In the genomic region with DNA sequence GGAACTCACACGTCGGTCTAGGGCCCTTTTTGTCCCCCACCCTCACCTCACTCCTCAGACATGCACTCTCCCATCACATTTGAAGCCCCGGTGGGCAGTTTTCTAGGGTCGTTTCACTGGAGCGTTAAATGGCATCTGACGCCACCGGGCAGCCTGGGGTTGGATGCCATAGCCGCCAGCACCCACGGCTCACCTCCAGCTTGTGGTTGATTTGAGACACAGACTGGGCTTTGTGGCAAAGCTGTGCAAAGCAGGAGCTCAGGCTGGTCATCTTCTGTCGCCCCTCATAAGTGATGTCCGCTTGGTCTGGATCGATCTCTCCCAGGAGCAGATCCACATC, we compare ENCODE assay signal across 8 cellular contexts. TPM values are rescaled to one million over a fixed set of nuclear protein-coding genes. Genes with fewer than 3 reads are reported as not detected.
DNase-seq lines count a peak whose midpoint lies in the region; ATAC-seq, FAIRE-seq and TF ChIP-seq lines count a peak whose summit lies in the region.

No MANE protein-coding gene starts in this region.

- H3K4me3 ChIP-seq in GM23248 (peak overlapping the region; percentile 95), Karpas-422 (ENCODE audit: low read length) (peak overlapping the region; percentile 87), GM12878 (peak overlapping the region; percentile 94), left lung (peak overlapping the region; percentile 96), testis (peak overlapping the region; percentile 85 to 91)

- in situ Hi-C loops in GM23248 (cut with MboI) (no loop called here), GM12878 (cut with MboI) (no loop called here)

- WGBS in GM23248 (ENCODE audit: low coverage in 1 of 2, low lambda C conversion rate in 2 of 2, missing lambda C conversion rate in 2 of 2), 2 experiments = 0 to 1% methylated on average over 12 of the region's 12 CpGs
- WGBS in GM12878 (ENCODE audit: insufficient coverage, insufficient replicate concordance, low lambda C conversion rate, missing lambda C conversion rate) = 0% methylated on average over 12 of the region's 12 CpGs
- WGBS in testis, 2 donors = 0 to 1% methylated on average over 12 of the region's 12 CpGs

- POLR2A ChIA-PET in GM12878 (lab: Charles Lee) = interaction anchor here (0.6 to 4.3 kb wide), 7 partner anchors 13 to 181 kb away, joined by 3 to 14 read pairs (median 4); a partner anchor contains a TSS

- H2AFZ ChIP-seq in GM23248 (peak overlapping the region; percentile 94), Karpas-422 (ENCODE audit: low read length) (no peak overlapping the region), GM12878 (ENCODE audit: control insufficient read depth, low read depth, low read length) (peak overlapping the region; percentile 98)

- SMC1A ChIA-PET in GM12878 (lab: Charles Lee; ENCODE audit: uncharacterized antibody, unreplicated experiment) = interaction anchor here (1.0 to 8.5 kb wide), 5 partner anchors 9 to 151 kb away, joined by 3 to 128 read pairs (median 7); a partner anchor contains a TSS

- H3K4me1 ChIP-seq in GM23248 (ENCODE audit: insufficient read depth) (peaks cover 17% of the 10 kb centered on the region), Karpas-422 (ENCODE audit: low read length) (peaks cover 31% of the 10 kb centered on the region), GM12878 (ENCODE audit: control insufficient read depth, insufficient read depth, low read length) (peaks cover 3% of the 10 kb centered on the region; the same call in 1 of the 2 replicates), left lung (peaks cover 19 to 36% of the 10 kb centered on the region in 2 donors), testis (peaks cover 7% of the 10 kb centered on the region)

- intact Hi-C loops in GM12878 (cut with micrococcal nuclease; ENCODE audit: unreplicated experiment) (no loop called here), left lung (cut with DNase I) (no loop called here), testis (cut with DNase I; ENCODE audit: low total_unique reads) (loop anchor here (10.0 kb wide), 1 partner anchor 73 kb away; a partner anchor contains a TSS)

- peaks cover 55% of the 10 kb centered on the region for H3K79me2 ChIP-seq in GM23248 (ENCODE audit: insufficient read depth)
- H3K79me2 ChIP-seq in Karpas-422 (ENCODE audit: low read length) = peaks cover 54% of the 10 kb centered on the region
- H3K79me2 ChIP-seq in GM12878 (ENCODE audit: control insufficient read depth, insufficient read depth, low read length) = peaks cover 47% of the 10 kb centered on the region

- no peak for TF ChIP-seq RAD21 in GM12878 (IDR thresholded peaks at IDR 0.05; ENCODE audit: insufficient read depth, low read depth, low read length)

- TSS peak; percentile 72 for BruUV-seq in GM12878 (replicated peaks; lab: Mats Ljungman, UMichigan)

- CTCF ChIA-PET in GM12878 (lab: Yijun Ruan, JAX) = interaction anchor here (0.7 to 4.0 kb wide), 8 partner anchors 10 to 152 kb away, joined by 3 to 35 read pairs (median 5); no protein-coding TSS in a partner anchor

- H3K27me3 ChIP-seq in GM23248 (replicated peaks; ENCODE audit: insufficient read depth) (no peaks in the 10 kb centered on the region), Karpas-422 (ENCODE audit: low read length) (no peaks in the 10 kb centered on the region), GM12878 (replicated peaks in 1 of 2; ENCODE audit: control insufficient read depth in 2 of 2, insufficient read depth in 2 of 2, low read length in 1 of 2) (no peaks in the 10 kb centered on the region), left lung (no peaks in the 10 kb centered on the region), testis (no peaks in the 10 kb centered on the region)

- RAD21 ChIA-PET in GM12878 (lab: Charles Lee; ENCODE audit: unreplicated experiment) = interaction anchor here (0.9 to 1.9 kb wide), 7 partner anchors 106 to 630 kb away, joined by 3 to 10 read pairs (median 5); no protein-coding TSS in a partner anchor

- TF ChIP-seq POLR2A in GM12878 (IDR thresholded peaks at IDR 0.05; ENCODE audit: low read depth, low read length) (no peak), testis (IDR thresholded peaks at IDR 0.05) (no peak)

- H3K27ac ChIP-seq in GM23248 = peak overlapping the region; percentile 95
- peak overlapping the region; percentile 31; the same call in 1 of the 2 replicates for H3K27ac ChIP-seq in Karpas-422 (ENCODE audit: low read length)
- peak overlapping the region; percentile 79 for H3K27ac ChIP-seq in GM12878 (ENCODE audit: control insufficient read depth, insufficient read depth)
- peak overlapping the region; percentile 94 for H3K27ac ChIP-seq in left lung
- peak overlapping the region; percentile 87 to 96 for H3K27ac ChIP-seq in testis

- H4K20me1 ChIP-seq in GM23248 (ENCODE audit: insufficient read depth) (no peaks in the 10 kb centered on the region), Karpas-422 (ENCODE audit: insufficient read depth, low read depth, low read length) (no peaks in the 10 kb centered on the region), GM12878 (ENCODE audit: control insufficient read depth, insufficient read depth) (no peaks in the 10 kb centered on the region)

- H3K9me3 ChIP-seq in GM23248 (ENCODE audit: low read depth) = no peaks in the 10 kb centered on the region
- 0 out of 2 replicates have a peak, but pooled peaks cover 3% of the 10 kb centered on the region for H3K9me3 ChIP-seq in Karpas-422 (ENCODE audit: low read length)
- peaks cover 13% of the 10 kb centered on the region for H3K9me3 ChIP-seq in GM12878 (replicated peaks; ENCODE audit: control insufficient read depth, insufficient read depth, low read length)
- peaks cover 0 to 5% of the 10 kb centered on the region in 2 donors for H3K9me3 ChIP-seq in left lung
- no peaks in the 10 kb centered on the region for H3K9me3 ChIP-seq in testis

- no peak for FAIRE-seq in GM12878 (lab: Jason Lieb, UNC)

- DNase-seq in GM23248 = no peak
- DNase-seq in Karpas-422 = peak; percentile 65
- no peak for DNase-seq in GM12878 (ENCODE audit: low read depth, low spot score)
- DNase-seq in left lung = peak; percentile 39 to 77
- DNase-seq in testis = peak; percentile 32
- DNase-seq in inferior parietal cortex (ENCODE audit: extremely low spot score) = no peak
- no peak for DNase-seq in NCI-H1930 (lab: John Stamatoyannopoulos, UW)

- H3F3A ChIP-seq in GM23248 (ENCODE audit: insufficient read depth) = peaks cover 7% of the 10 kb centered on the region

- peaks cover 20% of the 10 kb centered on the region for H3K36me3 ChIP-seq in GM23248 (ENCODE audit: low read depth)
- H3K36me3 ChIP-seq in Karpas-422 (ENCODE audit: insufficient read depth, low read length) = peaks cover 34% of the 10 kb centered on the region
- peaks cover 0 to 12% of the 10 kb centered on the region in 2 experiments; a peak in 1 of 4 replicates for H3K36me3 ChIP-seq in GM12878 (ENCODE audit: control insufficient read depth in 2 of 2, insufficient read depth in 2 of 2, low read length in 1 of 2)
- no peaks in the 10 kb centered on the region for H3K36me3 ChIP-seq in left lung
- no peaks in the 10 kb centered on the region for H3K36me3 ChIP-seq in testis (ENCODE audit: low read depth, missing control alignments)

- no peaks in the 10 kb centered on the region for H3K9me2 ChIP-seq in GM23248 (ENCODE audit: insufficient read depth)
- H3K9me2 ChIP-seq in Karpas-422 (replicated peaks; ENCODE audit: insufficient read depth, low read length) = no peaks in the 10 kb centered on the region

- ATAC-seq in GM18511 (IDR thresholded peaks at IDR 0.05; ENCODE audit: unreplicated experiment) (peak; percentile 34), GM12878 (peak; percentile 48), left lung (peak; percentile 5)

- H3K4me2 ChIP-seq in GM23248 (ENCODE audit: unreplicated experiment) (peak overlapping the region; percentile 95), Karpas-422 (ENCODE audit: low read depth, low read length, poor library complexity, severe bottlenecking) (peak overlapping the region; percentile 91), GM12878 (ENCODE audit: control insufficient read depth, insufficient read depth) (peak overlapping the region; percentile 76)

- H3K9ac ChIP-seq in GM23248 (peak overlapping the region; percentile 98), Karpas-422 (ENCODE audit: low read length) (peak overlapping the region; percentile 91), GM12878 (ENCODE audit: control insufficient read depth, insufficient read depth, low read length) (peak overlapping the region; percentile 76)

- TF ChIP-seq CTCF in GM12878 (IDR thresholded peaks at IDR 0.05 in 2 of 3, conservative IDR thresholded peaks at IDR 0.05 in 1 of 3; ENCODE audit: control insufficient read depth in 2 of 3, extremely low read depth in 1 of 3, insufficient read depth in 1 of 3, low read depth in 3 of 3, low read length in 3 of 3) (no peak), left lung (IDR thresholded peaks at IDR 0.05) (no peak), testis (IDR thresholded peaks at IDR 0.05) (no peak)

- TF ChIP-seq EP300 in GM12878 (IDR thresholded peaks at IDR 0.05; ENCODE audit: borderline replicate concordance in 1 of 2, control insufficient read depth in 1 of 2, low read depth in 2 of 2, low read length in 2 of 2) = no peak

RNA-seq across cellular contexts. Expression of a gene that starts 0.5 kb away (rescaled TPM):
- 71.8 and 81.4 TPM in 2 replicates for total RNA-seq in GM23248 (2014; rRNA removed; shearing (Covaris generic))
- polyA plus RNA-seq in GM23248 (2016; fragmentation: Nextera tagmentation; extraction: Ambion mirVana) = 43.0 and 44.8 TPM in 2 replicates
- total RNA-seq in Karpas-422 (2014; rRNA removed; shearing (Covaris generic); ENCODE audit: low replicate concordance) = 31.5 and 36.4 TPM in 2 replicates
- 37.9 and 40.2 TPM in 2 replicates for total RNA-seq in GM12878 (2013; cell fraction: nucleolus; rRNA removed)
- 18.8 and 23.7 TPM in 2 replicates for total RNA-seq in GM12878 (2014; rRNA removed)
- total RNA-seq in GM12878 (2014; rRNA removed; fragmentation: Illumina TruSeq; extraction: Trizol) = 21.8 and 22.2 TPM in 2 replicates
- 18.6 and 19.1 TPM in 2 replicates for total RNA-seq in GM12878 (2021)
- polyA plus RNA-seq in GM12878 (2011; ENCODE audit: low read depth) = 6.2 TPM
- 28.5 and 48.0 TPM in 2 replicates for polyA plus RNA-seq in GM12878 (2011; rRNA removed)
- 8.2 and 8.8 TPM in 2 replicates for polyA plus RNA-seq in GM12878 (2011; cell fraction: cytosol; rRNA removed)
- polyA plus RNA-seq in GM12878 (2011; cell fraction: nucleus; rRNA removed) = 26.1 and 33.0 TPM in 2 replicates
- polyA plus RNA-seq in GM12878 (2012) = 11.0 and 18.0 TPM in 2 replicates
- 21.3 and 28.7 TPM in 2 replicates for polyA plus RNA-seq in GM12878 (2014; fragmentation: Illumina TruSeq; extraction: Trizol)
- polyA plus RNA-seq in GM12878 (2014; fragmentation: Nextera tagmentation; extraction: Ambion mirVana) = 1 to 10 TPM; 5.8 to 8.2 TPM
- polyA plus RNA-seq in GM12878 (2014; rRNA removed) = 14.7 and 17.3 TPM in 2 replicates
- polyA plus RNA-seq in GM12878 (2016; fragmentation: Nextera tagmentation; extraction: Ambion mirVana) = 10 to 100 TPM; 15.2 to 15.8 TPM
- polyA minus RNA-seq in GM12878 (2011; rRNA and poly(A)+ RNA removed) = 11.2 and 18.2 TPM in 2 replicates
- polyA minus RNA-seq in GM12878 (2011; cell fraction: cytosol; rRNA and poly(A)+ RNA removed) = 9.2 and 10.3 TPM in 2 replicates
- 16.2 and 18.4 TPM in 2 replicates for polyA minus RNA-seq in GM12878 (2011; cell fraction: nucleus; rRNA and poly(A)+ RNA removed)
- total RNA-seq in left lung = 10 to 100 TPM; 19.1 to 32.1 TPM
- 10 to 100 TPM; 26.6 to 29.9 TPM for total RNA-seq in testis
- 28.8 TPM for polyA plus RNA-seq in testis (ENCODE audit: insufficient read depth, low read depth, low replicate concordance)

Comparison
In these comparisons a context has a peak if more than half of its experiments do, and no peak if none do; other contexts are left out.
1. DNase-seq: peak in Karpas-422 (single experiment), left lung (2 of 2) and testis (single experiment); none in GM23248 (single experiment), GM12878 (single experiment), inferior parietal cortex (single experiment) and NCI-H1930 (0 of 2).
2. H3K27ac ChIP-seq: peak in every context shown above with its lines; median percentile 95 in GM23248; 94 in left lung; 92 in testis; 79 in GM12878; 31 in Karpas-422.
3. Peak in every context shown above with its lines, with median percentiles within 50 percentile points of each other: ATAC-seq, H3K4me2 ChIP-seq, H3K4me3 ChIP-seq and H3K9ac ChIP-seq.